In the genomic region with DNA sequence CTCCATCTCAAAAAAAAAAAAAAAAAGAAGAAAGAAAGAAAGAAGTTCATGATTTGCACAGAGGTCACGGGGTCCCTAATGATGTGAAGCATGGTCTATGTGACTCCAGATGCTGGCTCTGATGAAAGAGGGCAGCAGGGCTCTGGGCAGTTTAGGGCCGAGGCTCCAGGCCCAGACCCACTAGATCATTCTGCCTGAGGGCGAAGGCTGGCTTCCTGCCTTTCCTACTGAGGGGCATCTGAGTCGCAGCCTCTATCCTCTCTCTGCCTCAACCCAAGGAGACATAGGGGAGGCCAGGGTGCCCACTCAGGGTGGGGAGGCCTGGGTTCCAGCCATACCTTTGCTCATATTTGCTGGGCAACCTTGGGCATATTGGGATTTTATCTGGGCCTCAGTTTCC, we compare ENCODE assay signal across 20 cellular contexts.
"Had no signal": no experiment of that assay in that cellular context is flagged by ENCODE, and none has a peak within 500 bp of the region (broad histone marks: within the 10 kb centered on the region; RNA-seq: fewer than 3 reads in every experiment).

No MANE protein-coding gene starts in this region.

- ATAC-seq: left lung; naive thymus-derived CD8-positive, alpha-beta T cell; right cardiac atrium; stimulated activated naive CD8-positive, alpha-beta T cell treated with anti-CD3 and anti-CD28 coated beads, Interleukin-15, amount 100 ng/mL, for 72 hours; WTC11 had no signal

- H3K27ac ChIP-seq: adrenal gland, coronary artery, esophagus squamous epithelium, left lung, ovary, prostate gland, suprapubic skin, transverse colon had no signal

- H3K4me3 ChIP-seq: adrenal gland, coronary artery, esophagus squamous epithelium, heart left ventricle, left lung, ovary, prostate gland, suprapubic skin, transverse colon had no signal

- H3K9me3 ChIP-seq: adrenal gland, esophagus squamous epithelium, heart left ventricle, left lung, ovary, prostate gland, suprapubic skin, transverse colon had no signal

- FAIRE-seq: astrocyte had no signal

- H3K36me3 ChIP-seq: adrenal gland, esophagus squamous epithelium, heart left ventricle, left lung, ovary, prostate gland, suprapubic skin, transverse colon had no signal

- DNase-seq: activated naive CD4-positive, alpha-beta T cell; activated T-cell treated with anti-CD3 and anti-CD28 coated beads, Interleukin-2, amount 50 U/mL, for 1 hour; adrenal gland; endodermal cell; esophagus squamous epithelium; left lung; mammary epithelial cell; naive thymus-derived CD8-positive, alpha-beta T cell; ovary; right cardiac atrium; stimulated activated CD4-positive, alpha-beta T cell treated with anti-CD3 and anti-CD28 coated beads, Interleukin-12 subunit alpha, Interleukin-12 subunit beta, amount 100 ng/mL, for 4 hours; stimulated activated naive CD8-positive, alpha-beta T cell treated with anti-CD3 and anti-CD28 coated beads, Interleukin-15, amount 100 ng/mL, for 72 hours; T-helper 9 cell; transverse colon had no signal

- H3K27me3 ChIP-seq: adrenal gland, esophagus squamous epithelium, heart left ventricle, ovary, suprapubic skin, transverse colon had no signal
